In the genomic region with DNA sequence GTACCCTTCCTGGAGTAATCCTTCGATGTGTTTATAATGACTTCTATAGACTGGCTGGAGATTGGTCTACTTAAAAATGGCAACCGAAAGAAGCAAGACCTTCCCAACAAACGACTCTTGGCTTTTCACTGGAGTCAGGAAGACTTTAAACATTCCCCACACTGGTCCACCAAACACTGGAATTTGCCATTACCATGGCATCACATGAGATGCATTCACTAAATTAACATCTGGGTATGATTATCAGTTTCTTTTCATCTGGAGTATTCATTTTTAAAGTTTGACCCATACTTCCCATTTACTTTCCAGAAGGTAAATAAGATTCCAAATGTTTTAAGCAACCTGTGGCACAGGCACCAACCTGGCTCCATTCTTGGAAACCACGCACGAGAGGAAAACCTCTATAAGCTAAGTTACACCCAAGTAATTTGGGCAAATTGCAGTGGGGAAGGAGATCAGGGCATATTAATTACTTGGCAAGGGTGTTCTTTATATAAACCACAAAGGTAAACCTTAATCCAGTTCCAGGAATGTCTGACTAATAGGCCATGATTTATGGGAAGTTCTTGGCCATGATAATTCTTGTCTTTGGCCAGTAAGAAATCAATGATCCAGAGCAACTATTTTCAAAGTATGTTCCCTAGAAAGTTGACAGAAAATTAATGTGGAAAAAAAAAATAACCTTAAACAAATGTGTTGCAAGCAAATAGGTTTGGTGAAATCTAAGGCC, we compare ENCODE assay signal across 22 cellular contexts.
DNase-seq lines count a peak whose midpoint lies in the region; TF ChIP-seq lines count a peak whose summit lies in the region.
"Had no signal": no experiment of that assay in that cellular context is flagged by ENCODE, and none has a peak within 500 bp of the region (broad histone marks: within the 10 kb centered on the region; RNA-seq: fewer than 3 reads in every experiment).

No MANE protein-coding gene starts in this region.

- POLR2A ChIA-PET in A673 (lab: Charles Lee; ENCODE audit: low non-redundant PET) = no interaction called here

- in situ Hi-C loops in mammary epithelial cell (cut with MboI; ENCODE audit: low sequenced_read_pairs in 2 of 2) = no loop called here

- H3K4me3 ChIP-seq in mammary epithelial cell (replicated peaks in 1 of 3; ENCODE audit: insufficient read depth in 1 of 3, low read depth in 2 of 3, low read length in 3 of 3) = no peak overlapping the region
- no peak overlapping the region for H3K4me3 ChIP-seq in rectal smooth muscle tissue (ENCODE audit: low read length)
- no peak overlapping the region for H3K4me3 ChIP-seq in A673 (ENCODE audit: low read depth, low read length, poor library complexity, severe bottlenecking)
- H3K4me3 ChIP-seq: HAP-1, hepatocyte, thyroid gland had no signal

- no peak overlapping the region for H3K27ac ChIP-seq in mammary epithelial cell (ENCODE audit: insufficient read depth, low read depth, low read length)
- H3K27ac ChIP-seq in rectal smooth muscle tissue (ENCODE audit: low read depth, low read length) = peak overlapping the region; percentile 15
- H3K27ac ChIP-seq in A673 (ENCODE audit: low read depth, low read length, poor library complexity, severe bottlenecking) = no peak overlapping the region
- H3K27ac ChIP-seq: hepatocyte, thyroid gland had no signal

- no peaks in the 10 kb centered on the region for H3K36me3 ChIP-seq in mammary epithelial cell (ENCODE audit: insufficient read depth, low read length)
- peaks cover 2% of the 10 kb centered on the region for H3K36me3 ChIP-seq in rectal smooth muscle tissue (ENCODE audit: control insufficient read depth, insufficient read depth, low read length)
- H3K36me3 ChIP-seq in A673 (ENCODE audit: insufficient read depth, low read length, poor library complexity, severe bottlenecking) = no peaks in the 10 kb centered on the region
- H3K36me3 ChIP-seq: HAP-1, thyroid gland had no signal

- 52% methylated on average over 5 of the region's 5 CpGs for WGBS in mammary epithelial cell (ENCODE audit: low coverage, missing lambda C conversion rate)

- BruUV-seq in mammary epithelial cell (replicated peaks; lab: Mats Ljungman, UMichigan) (no TSS peak), A673 (replicated peaks; lab: Mats Ljungman, UMichigan) (no TSS peak)

- H4K20me1 ChIP-seq in mammary epithelial cell (ENCODE audit: insufficient read depth, low read length) = no peaks in the 10 kb centered on the region

- peak overlapping the region; percentile 25 for H3K4me2 ChIP-seq in mammary epithelial cell (ENCODE audit: insufficient read depth, low read depth, low read length)
- H3K4me2 ChIP-seq: hepatocyte had no signal

- intact Hi-C loops in mammary epithelial cell (cut with micrococcal nuclease) = loop anchor here (5.0 kb wide), 1 partner anchor 65 kb away; no protein-coding TSS in a partner anchor
- intact Hi-C loops in A673 (cut with micrococcal nuclease; ENCODE audit: unreplicated experiment) = no loop called here

- H3K4me1 ChIP-seq in mammary epithelial cell (ENCODE audit: insufficient read depth, low read length) (peaks cover 31% of the 10 kb centered on the region), rectal smooth muscle tissue (ENCODE audit: control insufficient read depth, insufficient read depth, low read length) (peaks cover 12% of the 10 kb centered on the region), A673 (ENCODE audit: insufficient read depth, low read length, poor library complexity, severe bottlenecking) (no peaks in the 10 kb centered on the region)
- H3K4me1 ChIP-seq: HAP-1 had no signal

- TF ChIP-seq CTCF in mammary epithelial cell (conservative IDR thresholded peaks at IDR 0.05 in 1 of 2, IDR thresholded peaks at IDR 0.05 in 1 of 2; ENCODE audit: extremely low read depth in 1 of 2, insufficient read depth in 1 of 2, low read depth in 1 of 2, low read length in 2 of 2) (no peak), A673 (conservative IDR thresholded peaks at IDR 0.05; ENCODE audit: low read depth, low read length) (no peak)

- H3K9ac ChIP-seq in mammary epithelial cell (ENCODE audit: insufficient read depth, low read length) (no peak overlapping the region), rectal smooth muscle tissue (ENCODE audit: low read length) (no peak overlapping the region)

- H2AFZ ChIP-seq in mammary epithelial cell (ENCODE audit: low read depth, low read length) = no peak overlapping the region
- H2AFZ ChIP-seq: hepatocyte had no signal

- no peaks in the 10 kb centered on the region for H3K79me2 ChIP-seq in mammary epithelial cell (ENCODE audit: insufficient read depth, low read length)
- H3K79me2 ChIP-seq: hepatocyte had no signal

- DNase-seq in M059J (ENCODE audit: low read depth) = peak; percentile 87
- peak; percentile 71 for DNase-seq in mammary epithelial cell
- peak; percentile 66 for DNase-seq in glomerular visceral epithelial cell (ENCODE audit: extremely low spot score)
- DNase-seq in activated T-cell treated with anti-CD3 and anti-CD28 coated beads, Interleukin-2, amount 50 U/mL, for 48 hours = no peak
- DNase-seq in NCI-H2029 treated with DMSO at 0.1 percent for 48 hours (lab: John Stamatoyannopoulos, UW) = no peak
- DNase-seq in ecto neural progenitor cell (ENCODE audit: low spot score) = no peak
- no peak for DNase-seq in A673 (ENCODE audit: low spot score)
- DNase-seq: activated CD4-positive, alpha-beta memory T cell treated with anti-CD3 and anti-CD28 coated beads, Interleukin-2, amount 10 ng/mL, durations not matched to agents 7 days and 5 days; activated naive CD4-positive, alpha-beta T cell; AML-193; DND-41; effector CD4-positive, alpha-beta T cell; Karpas-422; natural killer cell; NCI-H1105; NCI-H510A treated with DMSO at 0.1 percent for 48 hours; stimulated activated CD4-positive, alpha-beta T cell treated with anti-CD3 and anti-CD28 coated beads, Interleukin-4, amount 100 ng/mL, for 1 hour; stimulated activated naive CD8-positive, alpha-beta T cell treated with anti-CD3 and anti-CD28 coated beads, Interleukin-15, Interleukin-2, amounts not matched to agents 100 U/mL and 50 U/mL, for 24 hours; thyroid gland had no signal

- dilution Hi-C loops in mammary epithelial cell (cut with HindIII; ENCODE audit: low sequenced_read_pairs) = no loop called here

- CTCF ChIA-PET in mammary epithelial cell (lab: Charles Lee; ENCODE audit: low non-redundant PET) (no interaction called here), A673 (lab: Charles Lee) (interaction anchor here (0.5 to 0.7 kb wide), 2 partner anchors 158 to 561 kb away, joined by 3 to 4 read pairs; no protein-coding TSS in a partner anchor)

- peaks cover 10% of the 10 kb centered on the region for H3K9me3 ChIP-seq in mammary epithelial cell (replicated peaks; ENCODE audit: insufficient read depth, low read length)
- H3K9me3 ChIP-seq in A673 (ENCODE audit: low read depth, low read length, poor library complexity, severe bottlenecking) = peaks cover 10% of the 10 kb centered on the region
- H3K9me3 ChIP-seq: HAP-1, thyroid gland had no signal

- H3K27me3 ChIP-seq in mammary epithelial cell (ENCODE audit: insufficient read depth, low read length) (no peaks in the 10 kb centered on the region), rectal smooth muscle tissue (ENCODE audit: control insufficient read depth, insufficient read depth, low read length) (no peaks in the 10 kb centered on the region), A673 (replicated peaks; ENCODE audit: insufficient read depth, low read depth, low read length, poor library complexity) (no peaks in the 10 kb centered on the region)
- H3K27me3 ChIP-seq: hepatocyte, thyroid gland had no signal

Comparison
In these comparisons a context has a peak if more than half of its experiments do, and no peak if none do; other contexts are left out.
1. DNase-seq: peak in M059J (single experiment), mammary epithelial cell (single experiment) and glomerular visceral epithelial cell (single experiment); none in activated T-cell treated with anti-CD3 and anti-CD28 coated beads, Interleukin-2, amount 50 U/mL, for 48 hours (0 of 2), NCI-H2029 treated with DMSO at 0.1 percent for 48 hours (single experiment), ecto neural progenitor cell (single experiment) and A673 (single experiment).